In genomic region chr3:133595341-133595740, GRCh38 we compare ENCODE assay signal across 13 cellular contexts. TPM values are rescaled to one million over a fixed set of nuclear protein-coding genes. Genes with fewer than 3 reads are reported as not detected.
DNase-seq lines count a peak whose midpoint lies in the region; ATAC-seq, FAIRE-seq and TF ChIP-seq lines count a peak whose summit lies in the region.
"Had no signal": no experiment of that assay in that cellular context is flagged by ENCODE, and none has a peak within 500 bp of the region (broad histone marks: within the 10 kb centered on the region; RNA-seq: fewer than 3 reads in every experiment).

No MANE protein-coding gene starts in this region.

- FAIRE-seq in HTR-8/SVneo (lab: Jason Lieb, UNC) = no peak
- FAIRE-seq: GM18507, islet of Langerhans had no signal

- peak; percentile 95 to 96 for ATAC-seq in activated CD4-positive, CD25-positive, alpha-beta regulatory T cell treated with anti-CD3 and anti-CD28 coated beads, Interleukin-2, amount 50 U/mL, for 24 hours
- peak; percentile 89 to 97 for ATAC-seq in activated naive CD4-positive, alpha-beta T cell treated with anti-CD3 and anti-CD28 coated beads, Interleukin-2, amount 50 U/mL, for 72 hours
- ATAC-seq in omental fat pad (ENCODE audit: low FRiP score) (peak; percentile 68), GM18858 (IDR thresholded peaks at IDR 0.05; ENCODE audit: unreplicated experiment) (no peak)

- TF ChIP-seq CTCF in omental fat pad (IDR thresholded peaks at IDR 0.05) = no peak

- H3K36me3 Mint-ChIP-seq in activated naive CD4-positive, alpha-beta T cell treated with anti-CD3 and anti-CD28 coated beads, Interleukin-2, amount 50 U/mL, for 72 hours = peaks cover 0 to 5% of the 10 kb centered on the region in 2 donors
- H3K36me3 Mint-ChIP-seq: naive B cell had no signal

- no peak for DNase-seq in activated CD4-positive, CD25-positive, alpha-beta regulatory T cell treated with anti-CD3 and anti-CD28 coated beads, Interleukin-2, amount 50 U/mL, for 72 hours
- DNase-seq in HTR-8/SVneo (ENCODE audit: insufficient read length, low spot score) = peak; percentile 32
- DNase-seq in activated naive CD4-positive, alpha-beta T cell treated with anti-CD3 and anti-CD28 coated beads, Interleukin-2, amount 50 U/mL, for 72 hours (ENCODE audit: low spot score in 2 of 2) = peak in 1 of 2 donors; percentile 24
- DNase-seq in omental fat pad (ENCODE audit: low spot score) = no peak
- DNase-seq in KBM-7 = no peak
- DNase-seq in mesenteric fat pad (ENCODE audit: low spot score) = no peak
- DNase-seq: naive B cell, NCI-H1436 treated with DMSO at 0.1 percent for 48 hours had no signal

- no peak overlapping the region for H3K27ac Mint-ChIP-seq in activated naive CD4-positive, alpha-beta T cell treated with anti-CD3 and anti-CD28 coated beads, Interleukin-2, amount 50 U/mL, for 72 hours
- H3K27ac Mint-ChIP-seq: T-helper 1 cell treated with Interleukin-12 subunit alpha and Interleukin-12 subunit beta and Interleukin-4 antibody, amounts not matched to agents 30 μg/mL and 1 μg/mL, for 36 hours had no signal

- in situ Hi-C loops in KBM-7 (cut with MboI; ENCODE audit: low pct_unique_long_range_greater_than_20kb, low sequenced_read_pairs) = no loop called here

- H3K9me3 Mint-ChIP-seq in activated naive CD4-positive, alpha-beta T cell treated with anti-CD3 and anti-CD28 coated beads, Interleukin-2, amount 50 U/mL, for 72 hours = no peaks in the 10 kb centered on the region
- H3K9me3 Mint-ChIP-seq: naive B cell; T-helper 1 cell treated with Interleukin-12 subunit alpha and Interleukin-12 subunit beta and Interleukin-4 antibody, amounts not matched to agents 30 μg/mL and 1 μg/mL, for 36 hours had no signal

RNA-seq across cellular contexts. Expression of gene CDV3, which starts 21.9 kb away (rescaled TPM):
- total RNA-seq in activated naive CD4-positive, alpha-beta T cell treated with anti-CD3 and anti-CD28 coated beads, Interleukin-2, amount 50 U/mL, for 72 hours = 100 to 1,000 TPM; 195 to 200 TPM
- total RNA-seq in omental fat pad = 100 to 1,000 TPM; 103 to 290 (median 213) TPM
- 238 TPM for total RNA-seq in mesenteric fat pad
